33 cellular contexts compared by ENCODE assay signal in genomic region chr9:85349046-85349445, GRCh38.
"Had no signal": no experiment of that assay in that cellular context is flagged by ENCODE, and none has a peak within 500 bp of the region (broad histone marks: within the 10 kb centered on the region; RNA-seq: fewer than 3 reads in every experiment).

No MANE protein-coding gene starts in this region.

- H3K27ac ChIP-seq: adrenal gland, body of pancreas, brain microvascular endothelial cell, breast epithelium, VCaP had no signal

- DNase-seq: activated B cell treated with CpG ODN at 0.5 μM for 24 hours; activated CD4-positive, alpha-beta memory T cell treated with anti-CD3 and anti-CD28 coated beads for 36 hours; activated CD4-positive, alpha-beta T cell treated with anti-CD3 and anti-CD28 coated beads for 36 hours; activated CD4-positive, alpha-beta T cell treated with anti-CD3 and anti-CD28 coated beads for 48 hours; activated CD4-positive, alpha-beta T cell treated with anti-CD3 and anti-CD28 coated beads, Interleukin-2, amount 50 U/mL, for 1 hour; activated CD4-positive, alpha-beta T cell treated with anti-CD3 and anti-CD28 coated beads, Interleukin-2, amount 50 U/mL, for 4 hours; activated CD4-positive, CD25-positive, alpha-beta regulatory T cell treated with anti-CD3 and anti-CD28 coated beads, Interleukin-2, amount 50 U/mL, for 72 hours; activated CD8-positive, alpha-beta memory T cell treated with anti-CD3 and anti-CD28 coated beads, Interleukin-2, amount 50 U/mL, for 4 hours; activated CD8-positive, alpha-beta T cell treated with anti-CD3 and anti-CD28 coated beads for 36 hours; activated effector memory CD4-positive, alpha-beta T cell treated with anti-CD3 and anti-CD28 coated beads, Interleukin-2, amount 50 U/mL, for 16 hours; activated gamma-delta T cell treated with Interleukin-2 at 50 U/mL for 16 hours; activated naive CD4-positive, alpha-beta T cell; activated naive CD4-positive, alpha-beta T cell treated with anti-CD3 and anti-CD28 coated beads for 36 hours; activated naive CD4-positive, alpha-beta T cell treated with anti-CD3 and anti-CD28 coated beads, Interleukin-2, amount 50 U/mL, for 16 hours; activated naive CD8-positive, alpha-beta T cell treated with anti-CD3 and anti-CD28 coated beads for 36 hours; activated T-cell treated with anti-CD3 and anti-CD28 coated beads for 4 hours; activated T-cell treated with anti-CD3 and anti-CD28 coated beads, Interleukin-2, amount 50 U/mL, for 1 hour; activated T-cell treated with anti-CD3 and anti-CD28 coated beads, Interleukin-2, amount 50 U/mL, for 4 hours; activated T-cell treated with anti-CD3 and anti-CD28 coated beads, Interleukin-2, amount 50 U/mL, for 72 hours; adrenal gland; amniotic stem cell; aorta; body of pancreas; brain microvascular endothelial cell; central memory CD4-positive, alpha-beta T cell; cerebellar nuclear complex; T-helper 1 cell; T-helper 2 cell; T-helper 9 cell had no signal

- ATAC-seq: activated CD4-positive, alpha-beta T cell treated with anti-CD3 and anti-CD28 coated beads for 36 hours; activated CD8-positive, alpha-beta T cell treated with anti-CD3 and anti-CD28 coated beads for 36 hours; activated naive CD4-positive, alpha-beta T cell treated with anti-CD3 and anti-CD28 coated beads, Interleukin-2, amount 50 U/mL, for 72 hours; activated T-cell treated with anti-CD3 and anti-CD28 coated beads, Interleukin-2, amount 50 U/mL, for 4 hours; activated T-cell treated with anti-CD3 and anti-CD28 coated beads, Interleukin-2, amount 50 U/mL, for 72 hours; activated T-helper 17 cell treated with anti-CD3 and anti-CD28 coated beads, Interleukin-2, amount 50 U/mL, for 72 hours; body of pancreas had no signal

- H3K4me3 ChIP-seq: adrenal gland, body of pancreas, breast epithelium had no signal

- H3K27me3 ChIP-seq: adrenal gland, body of pancreas, brain microvascular endothelial cell, breast epithelium had no signal

- H3K36me3 ChIP-seq: adrenal gland, brain microvascular endothelial cell, breast epithelium had no signal

- H3K4me1 ChIP-seq: adrenal gland, body of pancreas, breast epithelium had no signal

- H3K9me3 ChIP-seq: adrenal gland, breast epithelium had no signal
